ENCODE assay signal across 8 cellular contexts in genomic region chr20:45052698-45053440, GRCh38. TPM values are rescaled to one million over a fixed set of nuclear protein-coding genes. Genes with fewer than 3 reads are reported as not detected.
DNase-seq lines count a peak whose midpoint lies in the region; ATAC-seq and TF ChIP-seq lines count a peak whose summit lies in the region.

No MANE protein-coding gene starts in this region.

- H3K4me1 ChIP-seq in BLaER1 (peaks cover 58% of the 10 kb centered on the region), OCI-LY7 (ENCODE audit: insufficient read depth, low read length, poor library complexity, severe bottlenecking) (peaks cover 57% of the 10 kb centered on the region), thyroid gland (peaks cover 9 to 17% of the 10 kb centered on the region in 2 donors)

- peak overlapping the region; percentile 57 for H3K4me2 ChIP-seq in BLaER1
- peak overlapping the region; percentile 73 for H3K4me2 ChIP-seq in OCI-LY7 (ENCODE audit: low read length)

- H3K27ac ChIP-seq in BLaER1 (peak overlapping the region; percentile 61), OCI-LY7 (ENCODE audit: low read depth, low read length, poor library complexity, severe bottlenecking) (peak overlapping the region; percentile 66), temporal lobe (ENCODE audit: low read depth, low read length) (peak overlapping the region; percentile 62), thyroid gland (no peak overlapping the region)

- peak; percentile 53 for ATAC-seq in GM21381 (IDR thresholded peaks at IDR 0.05; ENCODE audit: unreplicated experiment)

- intact Hi-C loops in OCI-LY7 (cut with micrococcal nuclease; ENCODE audit: unreplicated experiment) (no loop called here), thyroid gland (cut with DNase I) (no loop called here)

- 66 to 69% methylated on average over 8 of the region's 8 CpGs for WGBS in thyroid gland, 2 donors

- H3K79me2 ChIP-seq in OCI-LY7 (ENCODE audit: insufficient read depth, low read depth, low read length) = peaks cover 56% of the 10 kb centered on the region

- H3K9me3 ChIP-seq in BLaER1 (no peaks in the 10 kb centered on the region), OCI-LY7 (ENCODE audit: low read length) (no peaks in the 10 kb centered on the region), thyroid gland (no peaks in the 10 kb centered on the region)

- H2AFZ ChIP-seq in OCI-LY7 (ENCODE audit: low read length) = no peak overlapping the region

- H3K9me2 ChIP-seq in OCI-LY7 (ENCODE audit: insufficient read depth, low read length) = no peaks in the 10 kb centered on the region

- H3K36me3 ChIP-seq in BLaER1 (peaks cover 20% of the 10 kb centered on the region), OCI-LY7 (ENCODE audit: insufficient read depth, low read length) (peaks cover 61% of the 10 kb centered on the region), thyroid gland (peaks cover 0 to 8% of the 10 kb centered on the region in 2 donors)

- POLR2A ChIA-PET in OCI-LY7 (lab: Charles Lee) = interaction anchor here (0.6 to 1.5 kb wide), 5 partner anchors 24 to 78 kb away, joined by 3 to 4 read pairs (median 3); no protein-coding TSS in a partner anchor

- DNase-seq in OCI-LY7 (ENCODE audit: low spot score) (peak; percentile 75), fibroblast of the aortic adventitia (ENCODE audit: low read depth) (peak; percentile 88), thyroid gland (no peak), SHP77 (lab: John Stamatoyannopoulos, UW) (no peak), SW 1271 (lab: John Stamatoyannopoulos, UW) (no peak)

- H3K27me3 ChIP-seq in BLaER1 (no peaks in the 10 kb centered on the region), thyroid gland (no peaks in the 10 kb centered on the region)

- TF ChIP-seq CTCF in OCI-LY7 (conservative IDR thresholded peaks at IDR 0.05; ENCODE audit: low read length) (no peak), fibroblast of the aortic adventitia (IDR thresholded peaks at IDR 0.05; ENCODE audit: insufficient read depth, low read length) (no peak), thyroid gland (IDR thresholded peaks at IDR 0.05) (no peak)

- H4K20me1 ChIP-seq in BLaER1 (no peaks in the 10 kb centered on the region), OCI-LY7 (ENCODE audit: insufficient read depth, low read length) (peaks cover 23% of the 10 kb centered on the region; the same call in 1 of the 2 replicates)

- peak overlapping the region; percentile 46 for H3K9ac ChIP-seq in BLaER1

- H3K4me3 ChIP-seq in BLaER1 = no peak overlapping the region
- H3K4me3 ChIP-seq in OCI-LY7 (ENCODE audit: low read depth, low read length, poor library complexity, severe bottlenecking) = peak overlapping the region; percentile 29
- no peak overlapping the region for H3K4me3 ChIP-seq in fibroblast of the aortic adventitia (ENCODE audit: low read depth, low read length)
- no peak overlapping the region for H3K4me3 ChIP-seq in thyroid gland (replicated peaks in 1 of 3)

- CTCF ChIA-PET in OCI-LY7 (lab: Charles Lee; ENCODE audit: unreplicated experiment) = no interaction called here

- no peak for TF ChIP-seq POLR2A in thyroid gland (IDR thresholded peaks at IDR 0.05)

- BruUV-seq in OCI-LY7 (replicated peaks; lab: Mats Ljungman, UMichigan) = no TSS peak

RNA-seq across cellular contexts. Expression of gene KCNS1, which starts 48.1 kb away (rescaled TPM):
- total RNA-seq in OCI-LY7 (2014; rRNA removed; shearing (Covaris generic)) = not detected in 2 replicates
- total RNA-seq in OCI-LY7 (2022) (not detected in 2 replicates), fibroblast of the aortic adventitia (ENCODE audit: low replicate concordance) (0.18 TPM in 1 of 2 replicates, not detected in the other), temporal lobe (1.7 TPM), thyroid gland (under 1 TPM in 2 of 4 donors, not detected in 2; 0.20 to 0.78 TPM)

Comparison
In these comparisons a context has a peak if more than half of its experiments do, and no peak if none do; other contexts are left out.
1. H3K27ac ChIP-seq: peak in BLaER1 (single experiment), OCI-LY7 (single experiment) and temporal lobe (single experiment); none in thyroid gland (0 of 3).
2. DNase-seq: peak in OCI-LY7 (single experiment) and fibroblast of the aortic adventitia (single experiment); none in thyroid gland (0 of 2), SHP77 (0 of 2) and SW 1271 (0 of 2).